8 cellular contexts compared by ENCODE assay signal in the genomic region with DNA sequence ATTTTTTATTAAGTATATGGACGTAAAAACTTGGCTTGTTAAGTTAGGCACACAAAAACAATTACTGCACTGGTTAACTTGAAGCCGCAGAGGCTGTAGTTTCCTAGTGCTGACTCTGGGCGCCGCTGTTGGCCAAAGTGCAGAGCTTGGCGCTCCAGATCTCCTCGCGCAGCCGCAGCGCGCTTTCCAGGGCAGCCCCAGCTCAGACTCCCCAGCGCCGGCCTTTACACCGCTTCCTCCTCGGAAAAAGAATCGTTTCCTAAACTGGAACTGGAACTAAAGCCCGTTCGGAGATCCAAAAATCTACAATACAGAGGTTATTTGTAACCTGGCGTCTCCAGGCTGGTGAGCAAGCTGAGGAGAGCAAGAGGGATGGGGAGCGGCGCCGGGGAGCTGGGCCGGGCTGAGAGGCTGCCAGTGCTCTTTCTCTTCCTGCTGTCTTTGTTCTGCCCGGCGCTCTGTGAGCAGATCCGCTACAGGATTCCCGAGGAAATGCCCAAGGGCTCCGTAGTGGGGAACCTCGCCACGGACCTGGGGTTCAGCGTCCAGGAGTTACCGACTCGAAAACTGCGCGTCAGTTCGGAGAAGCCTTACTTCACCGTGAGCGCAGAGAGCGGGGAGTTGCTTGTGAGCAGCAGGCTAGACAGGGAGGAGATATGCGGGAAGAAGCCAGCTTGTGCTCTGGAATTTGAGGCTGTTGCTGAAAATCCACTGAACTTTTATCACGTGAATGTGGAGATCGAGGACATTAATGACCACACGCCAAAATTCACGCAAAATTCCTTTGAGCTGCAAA. TPM values are rescaled to one million over a fixed set of nuclear protein-coding genes. Genes with fewer than 3 reads are reported as not detected.
A peak's percentile ranks its signal among the peaks of the same experiment; 100 is the strongest.
DNase-seq lines count a peak whose midpoint lies in the region; ATAC-seq and TF ChIP-seq lines count a peak whose summit lies in the region.
"Not testable (repeated sequence)": the region's sequence is repeated elsewhere in the genome, so short reads cannot be mapped to it uniquely, and the experiment has no call there.

PCDHGB5 (plus strand) TSS at position 192 of the 796 bp plus-strand sequence; CDS start at position 373, 181 bp downstream.

- peaks cover 12 to 32% (median 19%) of the 10 kb centered on the region in 3 donors for H3K9me3 ChIP-seq in skeletal muscle tissue (ENCODE audit: control insufficient read depth in 3 of 3, low read length in 3 of 3)

- ATAC-seq in GM18858 (IDR thresholded peaks at IDR 0.05; ENCODE audit: unreplicated experiment) (peak; percentile 87), HG02623 (IDR thresholded peaks at IDR 0.05; ENCODE audit: unreplicated experiment) (peak; percentile 72)

- H3K4me2 ChIP-seq in KMS-11: not testable (repeated sequence)

- not testable (repeated sequence) for H3K27ac ChIP-seq in KMS-11; dorsolateral prefrontal cortex; skeletal muscle tissue (ENCODE audit: low read depth, low read length)

- DNase-seq in AG08396 (ENCODE audit: low spot score): peak; percentile 66
- peak; percentile 27 for DNase-seq in activated T-cell treated with anti-CD3 and anti-CD28 coated beads for 24 hours (ENCODE audit: low read depth)
- not testable (repeated sequence) for DNase-seq in dorsolateral prefrontal cortex
- peak; percentile 67 for DNase-seq in kidney tubule cell (ENCODE audit: low spot score)

- H3K36me3 ChIP-seq in KMS-11 (ENCODE audit: insufficient read depth); skeletal muscle tissue (ENCODE audit: control insufficient read depth in 3 of 3, insufficient read depth in 3 of 3, low read length in 3 of 3): not testable (repeated sequence)

- TF ChIP-seq CTCF in KMS-11 (conservative IDR thresholded peaks at IDR 0.05; ENCODE audit: low read depth, low read length) (peak; percentile 47), dorsolateral prefrontal cortex (IDR thresholded peaks at IDR 0.05 in 54 of 56, conservative IDR thresholded peaks at IDR 0.05 in 2 of 56; ENCODE audit: low read depth in 1 of 56, partially characterized antibody in 56 of 56) (peak in 50 of 56 donors; percentile 12 to 57 (median 36))

- H3K79me2 ChIP-seq in KMS-11 (ENCODE audit: insufficient read depth, low read depth): not testable (repeated sequence)

- H2AFZ ChIP-seq in KMS-11 (ENCODE audit: low read depth): not testable (repeated sequence)

- not testable (repeated sequence) for H3K4me3 ChIP-seq in KMS-11 (IDR thresholded peaks at IDR 0.05; ENCODE audit: insufficient read depth, low read depth, low read length)
- peak within 1 kb of the TSS in 22 of 59 donors; percentile 11 to 48 (median 32) for H3K4me3 ChIP-seq in dorsolateral prefrontal cortex
- peak within 1 kb of the TSS; percentile 51 to 60 (median 54) for H3K4me3 ChIP-seq in skeletal muscle tissue (ENCODE audit: low read length in 3 of 3)

- H4K20me1 ChIP-seq in KMS-11 (ENCODE audit: insufficient read depth): not testable (repeated sequence)

- not testable (repeated sequence) for H3K9ac ChIP-seq in KMS-11
- H3K9ac ChIP-seq in skeletal muscle tissue (ENCODE audit: low read depth in 1 of 3, low read length in 3 of 3): peak within 1 kb of the TSS in 1 of 3 donors; percentile 12

- intact Hi-C loops in dorsolateral prefrontal cortex (cut with DNase I): not testable (repeated sequence)

- not testable (repeated sequence) for H3K27me3 ChIP-seq in KMS-11 (ENCODE audit: insufficient read depth, low read depth); dorsolateral prefrontal cortex
- peaks cover 0 to 12% (median 8%) of the 10 kb centered on the region in 3 donors for H3K27me3 ChIP-seq in skeletal muscle tissue (ENCODE audit: control insufficient read depth in 3 of 3, insufficient read depth in 3 of 3, low read length in 3 of 3)

- H3K4me1 ChIP-seq in KMS-11 (ENCODE audit: low read depth, poor library complexity, severe bottlenecking): not testable (repeated sequence)
- H3K4me1 ChIP-seq in skeletal muscle tissue (ENCODE audit: control insufficient read depth in 3 of 3, insufficient read depth in 3 of 3, low read length in 3 of 3): peaks cover 0 to 23% (median 6%) of the 10 kb centered on the region in 3 donors

RNA-seq across cellular contexts. Expression of gene PCDHGB5, which starts in this region (rescaled TPM):
- total RNA-seq in dorsolateral prefrontal cortex (10 to 100 TPM in 89 of 120 experiments, 1 to 10 TPM in 31; 6.6 to 20.7 (median 11.6) TPM), skeletal muscle tissue (3.7 TPM)
